In the genomic region with DNA sequence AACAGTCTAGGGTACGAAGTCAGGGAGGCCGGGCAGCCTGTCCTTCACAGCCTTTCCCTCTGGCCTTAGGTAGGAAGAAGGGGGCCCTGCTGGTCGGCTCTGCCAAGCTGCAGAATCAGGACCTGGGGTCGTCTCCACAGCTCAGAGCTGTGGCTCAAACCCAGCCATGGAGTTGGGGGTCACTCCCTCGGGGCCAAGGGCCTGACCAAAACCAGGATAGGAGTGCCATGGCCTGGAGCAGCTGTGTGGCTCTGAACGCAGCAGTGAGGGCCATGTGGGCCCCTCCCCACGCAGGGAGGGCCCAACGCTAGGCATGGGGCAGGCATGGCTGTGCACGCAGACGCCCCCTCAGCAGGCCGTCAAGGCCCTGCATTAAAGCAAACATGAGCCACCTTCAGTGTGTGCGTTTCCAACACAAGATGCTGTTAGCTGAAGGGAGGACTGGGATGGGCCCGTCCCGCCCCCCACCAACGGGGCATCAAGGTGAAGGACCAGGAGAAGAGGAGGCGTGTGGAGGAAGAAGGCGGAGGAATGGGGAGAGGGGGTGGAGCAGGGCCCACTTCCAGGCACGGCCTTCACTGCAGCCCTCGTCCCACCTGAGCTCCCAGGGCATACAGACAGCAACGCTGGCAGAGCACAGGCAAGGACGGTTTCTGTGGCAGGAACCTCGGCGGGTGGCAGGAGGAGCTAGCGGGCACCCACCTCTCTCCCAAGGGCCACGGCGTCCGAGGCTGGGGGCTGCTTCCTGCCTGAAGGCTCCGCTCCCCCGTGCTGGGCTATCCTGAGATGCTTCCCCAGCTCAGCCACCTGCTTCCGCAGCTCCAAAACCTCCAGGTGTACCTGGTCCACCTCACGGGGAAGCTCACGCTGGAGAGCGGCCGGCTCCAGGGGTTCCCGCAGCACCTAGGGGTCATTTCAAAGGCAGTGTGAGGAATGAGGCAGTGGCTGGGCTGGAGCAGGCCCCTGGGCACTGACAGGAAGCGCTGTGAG, we compare ENCODE assay signal across 1 cellular context.
TF ChIP-seq lines count a peak whose summit lies in the region.

No MANE protein-coding gene starts in this region.

TF ChIP-seq in SK-N-SH, 30 proteins besides CTCF, POLR2A, EP300 and RAD21 (continued from another document):
- TF ChIP-seq JUND (IDR thresholded peaks at IDR 0.05) (no peak), CHD2 (IDR thresholded peaks at IDR 0.05; ENCODE audit: low read length, partially characterized antibody) (no peak), RFX5 (IDR thresholded peaks at IDR 0.05; ENCODE audit: low read length) (no peak), TEAD4 (IDR thresholded peaks at IDR 0.05; ENCODE audit: borderline replicate concordance, insufficient read depth) (no peak), MEF2A (IDR thresholded peaks at IDR 0.05; ENCODE audit: borderline replicate concordance, low read depth) (no peak), RCOR1 (IDR thresholded peaks at IDR 0.05; ENCODE audit: low read length) (no peak), ELF1 (IDR thresholded peaks at IDR 0.05) (no peak), EZH2phosphoT487 (IDR thresholded peaks at IDR 0.05; ENCODE audit: borderline replicate concordance, low read depth) (no peak), POLR2AphosphoS5 (IDR thresholded peaks at IDR 0.05; ENCODE audit: low read depth, low read length) (no peak), TCF12 (IDR thresholded peaks at IDR 0.05) (no peak)
- TF ChIP-seq, protein P1, sequence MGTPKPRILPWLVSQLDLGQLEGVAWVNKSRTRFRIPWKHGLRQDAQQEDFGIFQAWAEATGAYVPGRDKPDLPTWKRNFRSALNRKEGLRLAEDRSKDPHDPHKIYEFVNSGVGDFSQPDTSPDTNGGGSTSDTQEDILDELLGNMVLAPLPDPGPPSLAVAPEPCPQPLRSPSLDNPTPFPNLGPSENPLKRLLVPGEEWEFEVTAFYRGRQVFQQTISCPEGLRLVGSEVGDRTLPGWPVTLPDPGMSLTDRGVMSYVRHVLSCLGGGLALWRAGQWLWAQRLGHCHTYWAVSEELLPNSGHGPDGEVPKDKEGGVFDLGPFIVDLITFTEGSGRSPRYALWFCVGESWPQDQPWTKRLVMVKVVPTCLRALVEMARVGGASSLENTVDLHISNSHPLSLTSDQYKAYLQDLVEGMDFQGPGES (IDR thresholded peaks at IDR 0.05; ENCODE audit: low read depth, low read length) = no peak
- TF ChIP-seq, protein P2, sequence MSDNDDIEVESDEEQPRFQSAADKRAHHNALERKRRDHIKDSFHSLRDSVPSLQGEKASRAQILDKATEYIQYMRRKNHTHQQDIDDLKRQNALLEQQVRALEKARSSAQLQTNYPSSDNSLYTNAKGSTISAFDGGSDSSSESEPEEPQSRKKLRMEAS (IDR thresholded peaks at IDR 0.05; ENCODE audit: low read depth) = no peak
